In the genomic region with DNA sequence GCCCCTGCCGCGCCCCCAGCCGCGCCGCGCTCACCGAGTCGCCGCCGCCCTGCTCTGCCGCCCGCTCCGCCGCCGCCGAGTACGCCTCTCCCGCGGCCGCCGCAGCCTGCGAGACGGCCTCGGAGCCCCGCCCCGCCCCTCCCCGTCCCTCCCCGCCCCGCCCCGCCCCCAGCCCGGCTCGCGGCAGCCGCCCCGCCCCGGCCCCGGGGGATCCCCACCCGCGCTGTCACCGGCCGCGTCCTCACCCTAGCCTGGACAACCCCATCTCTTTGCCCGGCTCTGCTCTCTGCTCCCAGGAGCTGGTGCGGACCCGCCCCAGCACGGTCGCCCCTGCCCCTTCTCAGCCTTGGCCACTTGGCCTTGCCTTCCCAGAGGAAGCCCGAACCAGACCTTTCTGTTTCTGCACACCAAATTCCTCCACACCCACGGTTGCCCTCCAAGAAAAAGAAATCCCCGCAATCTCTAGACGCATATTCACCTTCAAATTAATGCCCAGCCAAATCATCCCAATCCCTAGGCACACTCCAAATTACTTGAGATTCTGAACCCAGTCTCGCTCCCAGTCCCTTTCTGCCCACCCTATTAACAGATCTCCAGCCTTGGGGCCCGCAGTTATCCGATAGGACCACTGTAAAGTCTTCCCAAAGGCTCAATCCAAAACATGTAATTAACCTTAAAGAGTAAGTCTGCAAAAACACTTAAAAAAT, we compare ENCODE assay signal across 9 cellular contexts. TPM values are rescaled to one million over a fixed set of nuclear protein-coding genes. Genes with fewer than 3 reads are reported as not detected.
A peak's percentile ranks its signal among the peaks of the same experiment; 100 is the strongest.
DNase-seq lines count a peak whose midpoint lies in the region; ATAC-seq and FAIRE-seq lines count a peak whose summit lies in the region.
"Had no signal": no experiment of that assay in that cellular context is flagged by ENCODE, and none has a peak within 500 bp of the region (broad histone marks: within the 10 kb centered on the region; RNA-seq: fewer than 3 reads in every experiment).

Gene CYRIA, minus strand, starts transcription at position 89 of the 707 bp plus-strand sequence. CDS start 77,715 bp downstream, outside the sequence.

- no peak for FAIRE-seq in HTR-8/SVneo (lab: Jason Lieb, UNC)
- FAIRE-seq: TTC549 had no signal

- peak within 1 kb of the TSS in 1 of 2 donors; percentile 23 for H3K27ac Mint-ChIP-seq in stimulated activated naive CD8-positive, alpha-beta T cell treated with anti-CD3 and anti-CD28 coated beads, Interleukin-15, amount 100 ng/mL, for 72 hours

- peak; percentile 83 for ATAC-seq in esophagus mucosa
- peak; percentile 80 for ATAC-seq in stimulated activated naive CD8-positive, alpha-beta T cell treated with anti-CD3 and anti-CD28 coated beads, Interleukin-15, amount 100 ng/mL, for 72 hours

- H3K4me3 ChIP-seq in H7 (ENCODE audit: insufficient read depth, low read depth, low read length) = peak within 1 kb of the TSS; percentile 57

- H3K27me3 Mint-ChIP-seq in stimulated activated naive CD8-positive, alpha-beta T cell treated with anti-CD3 and anti-CD28 coated beads, Interleukin-15, amount 100 ng/mL, for 72 hours = peaks cover 91% of the 10 kb centered on the region

- peak; percentile 43 for DNase-seq in G401 (ENCODE audit: low spot score)
- DNase-seq in H7 = peak; percentile 89
- DNase-seq in NCI-H146 (lab: John Stamatoyannopoulos, UW) = peak; percentile 64
- peak; percentile 32 for DNase-seq in activated T-cell treated with anti-CD3 and anti-CD28 coated beads for 24 hours (ENCODE audit: low read depth)
- peak; percentile 54 for DNase-seq in myocyte (ENCODE audit: low read depth)
- DNase-seq in stimulated activated naive CD8-positive, alpha-beta T cell treated with anti-CD3 and anti-CD28 coated beads, Interleukin-15, amount 100 ng/mL, for 72 hours = peak; percentile 35 to 39
- DNase-seq in HTR-8/SVneo (ENCODE audit: insufficient read length, low spot score) = no peak

- H3K4me1 Mint-ChIP-seq in stimulated activated naive CD8-positive, alpha-beta T cell treated with anti-CD3 and anti-CD28 coated beads, Interleukin-15, amount 100 ng/mL, for 72 hours = peaks cover 25% of the 10 kb centered on the region

- no peaks in the 10 kb centered on the region for H3K9me3 Mint-ChIP-seq in stimulated activated naive CD8-positive, alpha-beta T cell treated with anti-CD3 and anti-CD28 coated beads, Interleukin-15, amount 100 ng/mL, for 72 hours

- in situ Hi-C loops in G401 (cut with HindIII; ENCODE audit: low sequenced_read_pairs) = no loop called here

- H3K27me3 ChIP-seq in H7 (ENCODE audit: control insufficient read depth, insufficient read depth, low read length) = peaks cover 11% of the 10 kb centered on the region

- no peaks in the 10 kb centered on the region for H3K36me3 ChIP-seq in H7 (replicated peaks; ENCODE audit: control insufficient read depth, insufficient read depth, low read length)

- H3K4me3 Mint-ChIP-seq in stimulated activated naive CD8-positive, alpha-beta T cell treated with anti-CD3 and anti-CD28 coated beads, Interleukin-15, amount 100 ng/mL, for 72 hours = peak within 1 kb of the TSS; percentile 74 to 88

RNA-seq across cellular contexts. Expression of gene CYRIA, which starts in this region (rescaled TPM):
- total RNA-seq in G401 (2014; rRNA removed; shearing (Covaris generic)) = not detected in 2 replicates
- 1.5 and 1.7 TPM in 2 replicates for total RNA-seq in H7 (2014; rRNA removed; shearing (Covaris generic))
- total RNA-seq in esophagus mucosa (1.3 TPM), myocyte (6.9 and 7.6 TPM in 2 replicates)
- polyA plus RNA-seq in myocyte (2012) = 4.9 TPM

Comparison
In these comparisons a context has a peak if more than half of its experiments do, and no peak if none do; other contexts are left out.
1. Peak in DNase-seq in G401; RNA of the gene not detected or under 1 TPM.